Comparison of ENCODE assay signal across 8 cellular contexts in genomic region chr12:28010036-28010435, GRCh38.
"Had no signal": no experiment of that assay in that cellular context is flagged by ENCODE, and none has a peak within 500 bp of the region (broad histone marks: within the 10 kb centered on the region; RNA-seq: fewer than 3 reads in every experiment).

No MANE protein-coding gene starts in this region.

- DNase-seq: GM23248, GOT3, H7, HCEC 1CT, Karpas-422, KBM-7 had no signal

- H2AFZ ChIP-seq: GM23248 had no signal

- H3K4me2 ChIP-seq: KMS-11 had no signal

- FAIRE-seq: HTR-8/SVneo had no signal

- H3K4me3 ChIP-seq: GM23248 had no signal

- H3K9ac ChIP-seq: GM23248, KMS-11 had no signal

- H3K27ac ChIP-seq: GM23248, KMS-11 had no signal
